Comparison of ENCODE assay signal across 11 cellular contexts in the genomic region with DNA sequence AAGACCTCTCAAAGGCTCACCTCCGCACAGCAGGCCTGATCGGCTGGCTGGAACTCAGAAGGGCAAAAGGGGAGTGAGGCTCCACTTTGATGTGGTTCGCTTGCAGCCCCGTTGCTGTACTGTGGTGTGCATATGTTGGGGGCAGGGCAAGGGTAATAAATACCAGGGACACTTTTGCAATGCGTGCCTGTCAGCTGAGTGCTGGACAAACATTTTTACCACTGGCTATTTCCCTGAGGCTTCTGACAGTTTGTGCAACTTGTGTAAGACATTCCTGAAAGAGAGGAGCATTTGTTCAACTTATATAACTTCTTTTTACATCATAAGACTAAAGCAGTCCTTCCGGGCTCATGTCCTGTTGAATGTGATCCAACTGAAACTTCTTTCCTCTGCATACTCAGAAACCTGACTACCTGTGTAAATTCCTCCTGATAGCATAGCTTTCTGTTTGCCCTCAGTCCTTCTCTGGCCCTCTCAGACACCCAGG.
DNase-seq lines count a peak whose midpoint lies in the region; ATAC-seq, FAIRE-seq and TF ChIP-seq lines count a peak whose summit lies in the region.
"Had no signal": no experiment of that assay in that cellular context is flagged by ENCODE, and none has a peak within 500 bp of the region (broad histone marks: within the 10 kb centered on the region; RNA-seq: fewer than 3 reads in every experiment).

No MANE protein-coding gene starts in this region.

- DNase-seq in AG20443 (ENCODE audit: low spot score), result peak; percentile 30
- DNase-seq in HTR-8/SVneo (ENCODE audit: insufficient read length, low spot score), result peak; percentile 56
- DNase-seq in T47D (ENCODE audit: low read depth in 1 of 2, low spot score in 1 of 2), result peak; percentile 23 to 94
- peak in 1 of 2 experiments; percentile 39 for DNase-seq in mesothelial cell of epicardium (ENCODE audit: low spot score in 2 of 2, unreplicated experiment in 2 of 2)
- no peak for DNase-seq in SKM-1 treated with dmso at 0.1 percent for 144 hours (lab: John Stamatoyannopoulos, UW; ENCODE audit: unreplicated experiment)
- no peak for DNase-seq in endodermal cell
- no peak for DNase-seq in NCI-H524 treated with DMSO at 0.1 percent for 48 hours (lab: John Stamatoyannopoulos, UW)
- DNase-seq: hippocampal formation; NCI-H1105; stimulated activated CD4-positive, alpha-beta T cell treated with anti-CD3 and anti-CD28 coated beads, Interleukin-4, amount 100 ng/mL, for 1 hour had no signal

- H3K4me3 Mint-ChIP-seq in mesothelial cell of epicardium, result no peak overlapping the region
- no peak overlapping the region for H3K4me3 Mint-ChIP-seq in endodermal cell

- H3K4me1 Mint-ChIP-seq in mesothelial cell of epicardium, result peaks cover 29% of the 10 kb centered on the region
- H3K4me1 Mint-ChIP-seq in endodermal cell, result peaks cover 20% of the 10 kb centered on the region

- H3K36me3 ChIP-seq in endodermal cell (ENCODE audit: control insufficient read depth, insufficient read depth, low read length), result no peaks in the 10 kb centered on the region

- H3K4me3 ChIP-seq in endodermal cell (ENCODE audit: low read length), result no peak overlapping the region

- no peak for ATAC-seq in HG03280 (IDR thresholded peaks at IDR 0.05; ENCODE audit: unreplicated experiment)

- H3K9me3 ChIP-seq in endodermal cell (ENCODE audit: control insufficient read depth, low read length), result no peaks in the 10 kb centered on the region

- H3K9ac ChIP-seq in endodermal cell (ENCODE audit: extremely low read depth, low read length, poor library complexity, severe bottlenecking), result no peak overlapping the region

- H3K4me1 ChIP-seq in endodermal cell (ENCODE audit: control insufficient read depth, insufficient read depth, low read length), result no peaks in the 10 kb centered on the region

- TF ChIP-seq CTCF in mesothelial cell of epicardium (IDR thresholded peaks at IDR 0.05; ENCODE audit: unreplicated experiment) (no peak), endodermal cell (conservative IDR thresholded peaks at IDR 0.05) (no peak)

- H3K27ac Mint-ChIP-seq in mesothelial cell of epicardium (peak overlapping the region; percentile 83), endodermal cell (no peak overlapping the region)

- 62 to 76% methylated on average over 3 to 6 of the region's 6 CpGs for WGBS in endodermal cell (ENCODE audit: insufficient coverage in 1 of 2, insufficient read length in 1 of 2), 2 experiments

- H3K36me3 Mint-ChIP-seq in mesothelial cell of epicardium, result no peaks in the 10 kb centered on the region
- H3K36me3 Mint-ChIP-seq in endodermal cell (ENCODE audit: low read depth), result no peaks in the 10 kb centered on the region

- no peak overlapping the region for H3K27ac ChIP-seq in endodermal cell (ENCODE audit: low read depth, low read length)

- no peaks in the 10 kb centered on the region for H3K27me3 ChIP-seq in endodermal cell (ENCODE audit: control insufficient read depth, insufficient read depth, low read length, poor library complexity, severe bottlenecking)

- H3K9me3 Mint-ChIP-seq in mesothelial cell of epicardium (no peaks in the 10 kb centered on the region), endodermal cell (no peaks in the 10 kb centered on the region)

- in situ Hi-C loops in T47D (cut with HindIII; ENCODE audit: low pct_unique_long_range_greater_than_20kb, low sequenced_read_pairs), result no loop called here

- H3K27me3 Mint-ChIP-seq in mesothelial cell of epicardium (ENCODE audit: low read depth) (no peaks in the 10 kb centered on the region), endodermal cell (ENCODE audit: insufficient read depth) (no peaks in the 10 kb centered on the region)

- peak; percentile 4 for FAIRE-seq in HTR-8/SVneo (lab: Jason Lieb, UNC)

Comparison
In these comparisons a context has a peak if more than half of its experiments do, and no peak if none do; other contexts are left out.
1. DNase-seq: peak in AG20443 (single experiment), HTR-8/SVneo (single experiment) and T47D (2 of 2); none in SKM-1 treated with dmso at 0.1 percent for 144 hours (single experiment), endodermal cell (single experiment) and NCI-H524 treated with DMSO at 0.1 percent for 48 hours (single experiment).